ENCODE assay signal across 8 cellular contexts in genomic region chr19:14113762-14114414, GRCh38. TPM values are rescaled to one million over a fixed set of nuclear protein-coding genes. Genes with fewer than 3 reads are reported as not detected.
DNase-seq lines count a peak whose midpoint lies in the region; ATAC-seq and TF ChIP-seq lines count a peak whose summit lies in the region.

No MANE protein-coding gene starts in this region.

- no peaks in the 10 kb centered on the region for H3K36me3 Mint-ChIP-seq in activated T-cell treated with anti-CD3 and anti-CD28 coated beads, Interleukin-2, amount 50 U/mL, for 4 hours (ENCODE audit: insufficient read depth)

- no peak overlapping the region for H3K4me3 Mint-ChIP-seq in activated T-cell treated with anti-CD3 and anti-CD28 coated beads, Interleukin-2, amount 50 U/mL, for 4 hours

- H3K9me3 Mint-ChIP-seq in activated T-cell treated with anti-CD3 and anti-CD28 coated beads, Interleukin-2, amount 50 U/mL, for 4 hours, result no peaks in the 10 kb centered on the region

- TF ChIP-seq POLR2A in heart left ventricle (IDR thresholded peaks at IDR 0.05), result no peak

- H3K36me3 ChIP-seq in heart left ventricle, result peaks cover 0 to 10% (median 0%) of the 10 kb centered on the region in 9 donors

- 76 to 80% (median 79%) methylated on average over 12 to 18 of the region's 18 CpGs for WGBS in heart left ventricle, 4 donors

- no peaks in the 10 kb centered on the region for H3K27me3 ChIP-seq in heart left ventricle

- H3K4me1 Mint-ChIP-seq in activated T-cell treated with anti-CD3 and anti-CD28 coated beads, Interleukin-2, amount 50 U/mL, for 4 hours (ENCODE audit: low read depth), result peaks cover 40% of the 10 kb centered on the region

- peak overlapping the region; percentile 80 to 98 (median 96) for H3K27ac ChIP-seq in heart left ventricle

- peak; percentile 26 for TF ChIP-seq CTCF in AG09309 (IDR thresholded peaks at IDR 0.05; ENCODE audit: control insufficient read depth, insufficient read depth, low read depth, low read length, missing control alignments)
- peak; percentile 28; the same call in 1 of the 2 replicates for TF ChIP-seq CTCF in LNCAP (IDR thresholded peaks at IDR 0.05)
- TF ChIP-seq CTCF in heart left ventricle (IDR thresholded peaks at IDR 0.05), result peak in 8 of 12 donors; percentile 15 to 38 (median 29)

- peaks cover 35 to 83% (median 67%) of the 10 kb centered on the region in 12 donors for H3K4me1 ChIP-seq in heart left ventricle

- ATAC-seq in activated T-cell treated with anti-CD3 and anti-CD28 coated beads, Interleukin-2, amount 50 U/mL, for 4 hours, result no peak
- no peak for ATAC-seq in heart left ventricle
- no peak for ATAC-seq in HG03460 (IDR thresholded peaks at IDR 0.05; ENCODE audit: unreplicated experiment)

- no peaks in the 10 kb centered on the region for H3K27me3 Mint-ChIP-seq in activated T-cell treated with anti-CD3 and anti-CD28 coated beads, Interleukin-2, amount 50 U/mL, for 4 hours (ENCODE audit: low read depth)

- no peak for DNase-seq in AG09309 (ENCODE audit: low read depth)
- DNase-seq in activated T-cell treated with anti-CD3 and anti-CD28 coated beads, Interleukin-2, amount 50 U/mL, for 4 hours, result peak; percentile 32
- DNase-seq in heart left ventricle, result peak in 3 of 5 donors; percentile 55 to 72 (median 59)
- DNase-seq in stimulated activated CD8-positive, alpha-beta memory T cell treated with anti-CD3 and anti-CD28 coated beads, Interleukin-15, amount 100 ng/mL, for 48 hours (ENCODE audit: low read depth in 2 of 2), result peak; percentile 30 to 47
- no peak for DNase-seq in DMS79 (lab: John Stamatoyannopoulos, UW)
- no peak for DNase-seq in epidermal melanocyte (ENCODE audit: insufficient read length, low spot score)

- H3K9me3 ChIP-seq in heart left ventricle, result no peaks in the 10 kb centered on the region

- H3K4me3 ChIP-seq in AG09309 (ENCODE audit: control insufficient read depth, low read depth, low read length), result no peak overlapping the region
- peak overlapping the region in 6 of 12 donors; percentile 10 to 50 (median 36) for H3K4me3 ChIP-seq in heart left ventricle

- intact Hi-C loops in heart left ventricle (cut with DNase I), result loop anchor here in 1 of 10 donors (2.0 kb wide), 1 partner anchor 21 kb away; no protein-coding TSS in a partner anchor

RNA-seq across cellular contexts. Expression of gene PRKACA, which starts 3.7 kb away (rescaled TPM):
- total RNA-seq in activated T-cell treated with anti-CD3 and anti-CD28 coated beads, Interleukin-2, amount 50 U/mL, for 4 hours, result 10 to 100 TPM; 45.0 to 46.1 (median 45.3) TPM
- total RNA-seq in heart left ventricle, result 100 to 1,000 TPM; 216 to 554 (median 459) TPM
- polyA plus RNA-seq in heart left ventricle, result 100 to 1,000 TPM; 234 to 327 TPM

RNA-seq across cellular contexts. Expression of gene ASF1B, which starts 22.5 kb away (rescaled TPM):
- total RNA-seq in activated T-cell treated with anti-CD3 and anti-CD28 coated beads, Interleukin-2, amount 50 U/mL, for 4 hours, result 10 to 100 TPM; 18.5 to 26.7 (median 21.0) TPM
- total RNA-seq in heart left ventricle, result 1 to 10 TPM in 4 of 9 donors, under 1 TPM in 5; 0.42 to 7.0 (median 0.91) TPM
- 1 to 10 TPM in 1 of 2 donors, under 1 TPM in 1; 0.19 to 1.0 TPM for polyA plus RNA-seq in heart left ventricle

RNA-seq across cellular contexts. Expression of gene SAMD1, which starts 23.3 kb away (rescaled TPM):
- 100 to 1,000 TPM in 2 of 3 donors, 10 to 100 TPM in 1; 90.0 to 130 (median 112) TPM for total RNA-seq in activated T-cell treated with anti-CD3 and anti-CD28 coated beads, Interleukin-2, amount 50 U/mL, for 4 hours
- total RNA-seq in heart left ventricle, result 10 to 100 TPM; 30.5 to 55.5 (median 38.3) TPM
- 10 to 100 TPM; 26.7 to 62.6 TPM for polyA plus RNA-seq in heart left ventricle

RNA-seq across cellular contexts. Expression of gene C19orf67, which starts 28.3 kb away (rescaled TPM):
- total RNA-seq in activated T-cell treated with anti-CD3 and anti-CD28 coated beads, Interleukin-2, amount 50 U/mL, for 4 hours, result under 1 TPM in 1 of 3 donors, not detected in 2; 0.48 TPM
- not detected for total RNA-seq in heart left ventricle
- polyA plus RNA-seq in heart left ventricle, result not detected

RNA-seq across cellular contexts. Expression of gene MISP3, which starts 41.3 kb away (rescaled TPM):
- under 1 TPM; 0.24 to 0.48 (median 0.43) TPM for total RNA-seq in activated T-cell treated with anti-CD3 and anti-CD28 coated beads, Interleukin-2, amount 50 U/mL, for 4 hours
- total RNA-seq in heart left ventricle, result 10 to 100 TPM in 1 of 9 donors, 1 to 10 TPM in 8; 3.5 to 28.7 (median 5.7) TPM
- polyA plus RNA-seq in heart left ventricle, result 10 to 100 TPM in 1 of 2 donors, 1 to 10 TPM in 1; 5.7 to 10.0 TPM

Comparison
In these comparisons a context has a peak if more than half of its experiments do, and no peak if none do; other contexts are left out.
1. DNase-seq: peak in activated T-cell treated with anti-CD3 and anti-CD28 coated beads, Interleukin-2, amount 50 U/mL, for 4 hours (single experiment), heart left ventricle (3 of 5) and stimulated activated CD8-positive, alpha-beta memory T cell treated with anti-CD3 and anti-CD28 coated beads, Interleukin-15, amount 100 ng/mL, for 48 hours (2 of 2); none in AG09309 (single experiment), DMS79 (single experiment) and epidermal melanocyte (single experiment).
2. RNA of gene PRKACA, which starts 3.7 kb away (total RNA-seq): 216 to 554 TPM in heart left ventricle; 45.0 to 46.1 TPM in activated T-cell treated with anti-CD3 and anti-CD28 coated beads, Interleukin-2, amount 50 U/mL, for 4 hours; every median in the first group is over 4 times any median in the second.
3. Peak in every context shown above with its lines, with median percentiles within 50 percentile points of each other: CTCF ChIP-seq.